Comparison of ENCODE assay signal across 1 cellular context in the genomic region with DNA sequence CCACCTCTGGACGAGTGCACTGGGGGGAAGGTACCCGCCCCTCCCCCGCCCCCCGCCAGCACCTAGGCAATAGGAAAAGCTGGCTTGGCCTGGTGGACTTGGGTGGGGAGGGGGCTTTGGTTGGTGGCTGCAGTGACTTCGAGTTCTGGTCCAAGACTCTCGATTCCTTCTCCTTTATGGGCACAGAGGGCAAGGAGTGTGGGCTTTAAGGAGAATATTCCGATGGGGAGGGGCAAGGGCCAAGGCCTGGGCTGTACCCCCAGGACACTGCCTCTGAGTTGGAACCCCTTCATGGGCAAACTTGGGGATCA.
TF ChIP-seq lines count a peak whose summit lies in the region.

No MANE protein-coding gene starts in this region.

TF ChIP-seq in IMR-90, 13 proteins besides CTCF, POLR2A, EP300 and RAD21:
- no peak for TF ChIP-seq NFE2L2 (IDR thresholded peaks at IDR 0.05; ENCODE audit: low read depth, low read length)
- no peak for TF ChIP-seq CHD1 (IDR thresholded peaks at IDR 0.05; ENCODE audit: low read depth, low read length)
- no peak for TF ChIP-seq MAFK (IDR thresholded peaks at IDR 0.05; ENCODE audit: low read depth, low read length)
- TF ChIP-seq FOS (IDR thresholded peaks at IDR 0.05; ENCODE audit: low read depth, low read length) = no peak
- TF ChIP-seq BHLHE40 (IDR thresholded peaks at IDR 0.05; ENCODE audit: low read depth, low read length) = no peak
- TF ChIP-seq MXI1 (IDR thresholded peaks at IDR 0.05; ENCODE audit: borderline replicate concordance, low read depth, low read length) = no peak
- TF ChIP-seq, protein P1, sequence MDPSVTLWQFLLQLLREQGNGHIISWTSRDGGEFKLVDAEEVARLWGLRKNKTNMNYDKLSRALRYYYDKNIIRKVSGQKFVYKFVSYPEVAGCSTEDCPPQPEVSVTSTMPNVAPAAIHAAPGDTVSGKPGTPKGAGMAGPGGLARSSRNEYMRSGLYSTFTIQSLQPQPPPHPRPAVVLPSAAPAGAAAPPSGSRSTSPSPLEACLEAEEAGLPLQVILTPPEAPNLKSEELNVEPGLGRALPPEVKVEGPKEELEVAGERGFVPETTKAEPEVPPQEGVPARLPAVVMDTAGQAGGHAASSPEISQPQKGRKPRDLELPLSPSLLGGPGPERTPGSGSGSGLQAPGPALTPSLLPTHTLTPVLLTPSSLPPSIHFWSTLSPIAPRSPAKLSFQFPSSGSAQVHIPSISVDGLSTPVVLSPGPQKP (IDR thresholded peaks at IDR 0.05; ENCODE audit: borderline replicate concordance, low read depth, low read length) = no peak
- TF ChIP-seq, protein P2, sequence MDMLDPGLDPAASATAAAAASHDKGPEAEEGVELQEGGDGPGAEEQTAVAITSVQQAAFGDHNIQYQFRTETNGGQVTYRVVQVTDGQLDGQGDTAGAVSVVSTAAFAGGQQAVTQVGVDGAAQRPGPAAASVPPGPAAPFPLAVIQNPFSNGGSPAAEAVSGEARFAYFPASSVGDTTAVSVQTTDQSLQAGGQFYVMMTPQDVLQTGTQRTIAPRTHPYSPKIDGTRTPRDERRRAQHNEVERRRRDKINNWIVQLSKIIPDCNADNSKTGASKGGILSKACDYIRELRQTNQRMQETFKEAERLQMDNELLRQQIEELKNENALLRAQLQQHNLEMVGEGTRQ (IDR thresholded peaks at IDR 0.05; ENCODE audit: low read depth, low read length) = no peak
- no peak for TF ChIP-seq CEBPB (IDR thresholded peaks at IDR 0.05; ENCODE audit: low read depth, low read length)
- TF ChIP-seq SMC3 (IDR thresholded peaks at IDR 0.05; ENCODE audit: low read depth, low read length) = no peak
- TF ChIP-seq RFX5 (IDR thresholded peaks at IDR 0.05; ENCODE audit: low read depth, low read length) = no peak
- no peak for TF ChIP-seq RCOR1 (IDR thresholded peaks at IDR 0.05; ENCODE audit: insufficient replicate concordance, low read length)
- no peak for TF ChIP-seq MAZ (IDR thresholded peaks at IDR 0.05; ENCODE audit: borderline replicate concordance, low read depth, low read length)
